In genomic region chr2:603427-603826, GRCh38 we compare ENCODE assay signal across 1 cellular context.
TF ChIP-seq lines count a peak whose summit lies in the region.

No MANE protein-coding gene starts in this region.

TF ChIP-seq in K562, 482 proteins besides CTCF, POLR2A, EP300 and RAD21 (continued from another document):
- TF ChIP-seq, protein P1, sequence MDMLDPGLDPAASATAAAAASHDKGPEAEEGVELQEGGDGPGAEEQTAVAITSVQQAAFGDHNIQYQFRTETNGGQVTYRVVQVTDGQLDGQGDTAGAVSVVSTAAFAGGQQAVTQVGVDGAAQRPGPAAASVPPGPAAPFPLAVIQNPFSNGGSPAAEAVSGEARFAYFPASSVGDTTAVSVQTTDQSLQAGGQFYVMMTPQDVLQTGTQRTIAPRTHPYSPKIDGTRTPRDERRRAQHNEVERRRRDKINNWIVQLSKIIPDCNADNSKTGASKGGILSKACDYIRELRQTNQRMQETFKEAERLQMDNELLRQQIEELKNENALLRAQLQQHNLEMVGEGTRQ (CRISPR knock-in tag; IDR thresholded peaks at IDR 0.05), result no peak
